12 cellular contexts compared by ENCODE assay signal in genomic region chr13:57946361-57946760, GRCh38.
A peak's percentile ranks its signal among the peaks of the same experiment; 100 is the strongest.
DNase-seq lines count a peak whose midpoint lies in the region; ATAC-seq, FAIRE-seq and TF ChIP-seq lines count a peak whose summit lies in the region.
"Had no signal": no experiment of that assay in that cellular context is flagged by ENCODE, and none has a peak within 500 bp of the region (broad histone marks: within the 10 kb centered on the region; RNA-seq: fewer than 3 reads in every experiment).

No MANE protein-coding gene starts in this region.

- H3K27ac ChIP-seq in KMS-11 (no peak overlapping the region), upper lobe of left lung (no peak overlapping the region), heart left ventricle (no peak overlapping the region)
- H3K27ac ChIP-seq: body of pancreas, psoas muscle had no signal

- H3K9me3 ChIP-seq in upper lobe of left lung (no peaks in the 10 kb centered on the region), heart left ventricle (peaks cover 0 to 17% (median 0%) of the 10 kb centered on the region in 12 donors)
- H3K9me3 ChIP-seq: psoas muscle had no signal

- no peaks in the 10 kb centered on the region for H4K20me1 ChIP-seq in KMS-11 (ENCODE audit: insufficient read depth)

- DNase-seq in D721Med (ENCODE audit: insufficient read length, low spot score), result no peak
- no peak for DNase-seq in NOMO-1 (lab: John Stamatoyannopoulos, UW; ENCODE audit: unreplicated experiment in 2 of 2)
- DNase-seq in SK-N-DZ (ENCODE audit: low spot score), result no peak
- no peak for DNase-seq in upper lobe of left lung
- no peak for DNase-seq in heart left ventricle
- DNase-seq: body of pancreas, left cardiac atrium, NCI-H2107, psoas muscle had no signal

- FAIRE-seq in D721Med (lab: Jason Lieb, UNC), result peak; percentile 89

- peak overlapping the region; percentile 14; the same call in 1 of the 2 replicates for H2AFZ ChIP-seq in KMS-11 (ENCODE audit: low read depth)

- H3K79me2 ChIP-seq in KMS-11 (ENCODE audit: insufficient read depth, low read depth), result no peaks in the 10 kb centered on the region

- WGBS in upper lobe of left lung, 2 donors, result 25 to 29% methylated on average over 1 of the region's 1 CpG
- 9 to 39% (median 33%) methylated on average over 1 of the region's 1 CpG for WGBS in heart left ventricle, 4 donors

- TF ChIP-seq CTCF in D721Med (IDR thresholded peaks at IDR 0.05; ENCODE audit: insufficient read depth, missing control alignments), result no peak
- no peak for TF ChIP-seq CTCF in KMS-11 (conservative IDR thresholded peaks at IDR 0.05; ENCODE audit: low read depth, low read length)
- TF ChIP-seq CTCF in upper lobe of left lung (IDR thresholded peaks at IDR 0.05), result no peak
- TF ChIP-seq CTCF in heart left ventricle (IDR thresholded peaks at IDR 0.05), result no peak

- intact Hi-C loops in heart left ventricle (cut with DNase I), result no loop called here

- TF ChIP-seq EP300 in upper lobe of left lung (IDR thresholded peaks at IDR 0.05), result no peak

- no peaks in the 10 kb centered on the region for H3K4me1 ChIP-seq in KMS-11 (ENCODE audit: low read depth, poor library complexity, severe bottlenecking)
- H3K4me1 ChIP-seq in upper lobe of left lung, result no peaks in the 10 kb centered on the region
- H3K4me1 ChIP-seq in heart left ventricle, result no peaks in the 10 kb centered on the region
- H3K4me1 ChIP-seq: body of pancreas, psoas muscle had no signal

- no peaks in the 10 kb centered on the region for H3K36me3 ChIP-seq in KMS-11 (ENCODE audit: insufficient read depth)
- no peaks in the 10 kb centered on the region for H3K36me3 ChIP-seq in upper lobe of left lung
- no peaks in the 10 kb centered on the region for H3K36me3 ChIP-seq in heart left ventricle

- no peaks in the 10 kb centered on the region for H3K27me3 ChIP-seq in KMS-11 (ENCODE audit: insufficient read depth, low read depth)
- no peaks in the 10 kb centered on the region for H3K27me3 ChIP-seq in upper lobe of left lung
- H3K27me3 ChIP-seq in heart left ventricle, result no peaks in the 10 kb centered on the region
- H3K27me3 ChIP-seq: body of pancreas had no signal

- H3K4me2 ChIP-seq in KMS-11, result peak overlapping the region; percentile 19; the same call in 1 of the 2 replicates

- TF ChIP-seq POLR2A in upper lobe of left lung (IDR thresholded peaks at IDR 0.05) (no peak), heart left ventricle (IDR thresholded peaks at IDR 0.05) (no peak)

- no peak overlapping the region for H3K4me3 ChIP-seq in KMS-11 (IDR thresholded peaks at IDR 0.05; ENCODE audit: insufficient read depth, low read depth, low read length)
- no peak overlapping the region for H3K4me3 ChIP-seq in upper lobe of left lung
- H3K4me3 ChIP-seq in heart left ventricle, result no peak overlapping the region
- H3K4me3 ChIP-seq: body of pancreas, psoas muscle had no signal

- ATAC-seq in GM19452 (IDR thresholded peaks at IDR 0.05; ENCODE audit: unreplicated experiment) (peak; percentile 84), HG02885 (IDR thresholded peaks at IDR 0.05; ENCODE audit: poor library complexity, unreplicated experiment) (peak; percentile 97), upper lobe of left lung (ENCODE audit: low FRiP score in 2 of 2) (no peak), heart left ventricle (no peak)
- ATAC-seq: body of pancreas, left cardiac atrium, psoas muscle had no signal

- no peak overlapping the region for H3K9ac ChIP-seq in KMS-11

Comparison
In these comparisons a context has a peak if more than half of its experiments do, and no peak if none do; other contexts are left out.
1. ATAC-seq: peak in GM19452 (single experiment) and HG02885 (single experiment); none in upper lobe of left lung (0 of 2) and heart left ventricle (0 of 4).